Comparison of ENCODE assay signal across 26 cellular contexts in the genomic region with DNA sequence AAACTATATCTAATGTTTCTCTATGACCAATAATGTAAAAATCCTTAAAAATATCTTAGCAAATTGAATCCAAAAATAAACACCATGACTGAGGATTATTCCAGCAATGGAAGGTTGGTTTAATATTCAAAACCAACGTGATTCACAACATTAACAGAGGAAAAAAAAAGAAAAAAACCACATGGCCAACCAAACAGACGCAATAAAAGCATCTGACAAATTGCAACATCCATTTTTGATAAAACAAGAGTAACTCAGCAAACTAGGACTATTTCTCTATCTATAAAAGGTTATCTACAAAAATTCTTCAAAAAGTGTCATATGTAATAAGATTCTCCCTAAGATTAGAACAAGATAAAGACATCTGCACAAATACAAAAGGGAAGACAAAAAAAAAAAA. TPM values are rescaled to one million over a fixed set of nuclear protein-coding genes. Genes with fewer than 3 reads are reported as not detected.
DNase-seq lines count a peak whose midpoint lies in the region; ATAC-seq, FAIRE-seq and TF ChIP-seq lines count a peak whose summit lies in the region.
"Had no signal": no experiment of that assay in that cellular context is flagged by ENCODE, and none has a peak within 500 bp of the region (broad histone marks: within the 10 kb centered on the region; RNA-seq: fewer than 3 reads in every experiment).

No MANE protein-coding gene starts in this region.

- H3K9me3 ChIP-seq in CD8-positive, alpha-beta T cell (ENCODE audit: low read length) = no peaks in the 10 kb centered on the region
- no peaks in the 10 kb centered on the region for H3K9me3 ChIP-seq in WERI-Rb-1 (ENCODE audit: severe bottlenecking)
- H3K9me3 ChIP-seq: colonic mucosa, esophagus muscularis mucosa, neutrophil, prostate gland, thoracic aorta, uterus had no signal

- peaks cover 59% of the 10 kb centered on the region for H3K4me1 ChIP-seq in CD8-positive, alpha-beta T cell (ENCODE audit: insufficient read depth, low read length)
- H3K4me1 ChIP-seq: colonic mucosa, uterus had no signal

- H3K4me3 Mint-ChIP-seq in CD8-positive, alpha-beta T cell = no peak overlapping the region
- H3K4me3 Mint-ChIP-seq: T-helper 2 cell treated with Interferon-gamma antibody and Interleukin-4, amounts not matched to agents 5 μg/mL and 100 μg/mL, for 36 hours; WTC11 had no signal

- no peak for TF ChIP-seq CTCF in CD8-positive, alpha-beta T cell (IDR thresholded peaks at IDR 0.05)
- TF ChIP-seq CTCF in WERI-Rb-1 (IDR thresholded peaks at IDR 0.05; ENCODE audit: low read depth, low read length) = no peak

- no peaks in the 10 kb centered on the region for H3K36me3 ChIP-seq in CD8-positive, alpha-beta T cell (ENCODE audit: insufficient read depth, low read length)
- no peaks in the 10 kb centered on the region for H3K36me3 ChIP-seq in WERI-Rb-1
- H3K36me3 ChIP-seq: colonic mucosa, esophagus muscularis mucosa, neutrophil, prostate gland, thoracic aorta, uterus had no signal

- DNase-seq in CD8-positive, alpha-beta T cell = no peak
- DNase-seq in WERI-Rb-1 (no peak), left colon (no peak), cerebellar nuclear complex (lab: John Stamatoyannopoulos, UW) (no peak), putamen (ENCODE audit: low spot score) (no peak)
- DNase-seq: activated CD8-positive, alpha-beta memory T cell treated with anti-CD3 and anti-CD28 coated beads, Interleukin-2, amount 50 U/mL, for 4 hours; activated effector memory CD4-positive, alpha-beta T cell treated with anti-CD3 and anti-CD28 coated beads, Interleukin-2, amount 50 U/mL, for 16 hours; C1 segment of cervical spinal cord; colonic mucosa; DMS 273 treated with DMSO at 0.1 percent for 48 hours; NCI-H1105; NCI-H2029; NCI-H2227 treated with DMSO at 0.1 percent for 48 hours; NCI-H774; uterus had no signal

- H3K27me3 ChIP-seq in CD8-positive, alpha-beta T cell (ENCODE audit: insufficient read depth, low read length) = no peaks in the 10 kb centered on the region
- no peaks in the 10 kb centered on the region for H3K27me3 ChIP-seq in WERI-Rb-1 (ENCODE audit: insufficient read depth, low read depth, severe bottlenecking)
- H3K27me3 ChIP-seq: colonic mucosa, esophagus muscularis mucosa, neutrophil, uterus had no signal

- no peak for ATAC-seq in CD8-positive, alpha-beta T cell
- ATAC-seq in left colon = no peak
- ATAC-seq in esophagus mucosa = no peak
- ATAC-seq: HCT116, WTC11 had no signal

- intact Hi-C loops in CD8-positive, alpha-beta T cell (cut with DNase I, micrococcal nuclease) = loop anchor here in 1 of 2 experiments (2.0 kb wide), 2 partner anchors 15 kb away; no protein-coding TSS in a partner anchor
- intact Hi-C loops in left colon (cut with DNase I, micrococcal nuclease) = no loop called here

- FAIRE-seq in A204.1 (lab: Jason Lieb, UNC) (peak; percentile 16), islet of Langerhans (lab: Jason Lieb, UNC) (peak; percentile 41)

- CTCF ChIA-PET in CD8-positive, alpha-beta T cell (lab: Charles Lee) = interaction anchor here (0.6 to 1.1 kb wide), 2 partner anchors 21 to 274 kb away, joined by 3 read pairs; no protein-coding TSS in a partner anchor

- H3K36me3 Mint-ChIP-seq in CD8-positive, alpha-beta T cell = peaks cover 18% of the 10 kb centered on the region
- H3K36me3 Mint-ChIP-seq: WTC11 had no signal

- POLR2A ChIA-PET in CD8-positive, alpha-beta T cell (lab: Charles Lee) = no interaction called here

- H3K27me3 Mint-ChIP-seq in CD8-positive, alpha-beta T cell (ENCODE audit: low read depth) = no peaks in the 10 kb centered on the region

- no peak overlapping the region for H3K27ac ChIP-seq in CD8-positive, alpha-beta T cell (ENCODE audit: low read depth, low read length)
- peak overlapping the region; percentile 55 for H3K27ac ChIP-seq in WERI-Rb-1
- H3K27ac ChIP-seq: colonic mucosa, neutrophil, prostate gland, thoracic aorta, uterus had no signal

- no peaks in the 10 kb centered on the region for H3K9me3 Mint-ChIP-seq in CD8-positive, alpha-beta T cell
- H3K9me3 Mint-ChIP-seq: T-helper 2 cell treated with Interferon-gamma antibody and Interleukin-4, amounts not matched to agents 5 μg/mL and 100 μg/mL, for 36 hours; WTC11 had no signal

- no peak overlapping the region for H3K4me3 ChIP-seq in CD8-positive, alpha-beta T cell (ENCODE audit: low read depth, low read length)
- no peak overlapping the region for H3K4me3 ChIP-seq in WERI-Rb-1 (ENCODE audit: low read depth, low read length)
- H3K4me3 ChIP-seq: colonic mucosa, esophagus muscularis mucosa, lung, prostate gland, thoracic aorta, uterus had no signal

- H3K27ac Mint-ChIP-seq in CD8-positive, alpha-beta T cell = peak overlapping the region; percentile 60
- H3K27ac Mint-ChIP-seq: WTC11 had no signal

- peaks cover 91% of the 10 kb centered on the region for H3K4me1 Mint-ChIP-seq in CD8-positive, alpha-beta T cell (ENCODE audit: low read depth)

RNA-seq across cellular contexts. Expression of a gene that starts 28.9 kb away (rescaled TPM):
- 10 to 100 TPM; 68.4 to 77.0 TPM for total RNA-seq in CD8-positive, alpha-beta T cell
- total RNA-seq in left colon (10 to 100 TPM; 54.7 to 56.3 TPM), esophagus mucosa (40.8 TPM)
